ENCODE assay signal across 30 cellular contexts in genomic region chr18:64175432-64175831, GRCh38. TPM values are rescaled to one million over a fixed set of nuclear protein-coding genes. Genes with fewer than 3 reads are reported as not detected.
DNase-seq lines count a peak whose midpoint lies in the region; ATAC-seq, FAIRE-seq and TF ChIP-seq lines count a peak whose summit lies in the region.
"Had no signal": no experiment of that assay in that cellular context is flagged by ENCODE, and none has a peak within 500 bp of the region (broad histone marks: within the 10 kb centered on the region; RNA-seq: fewer than 3 reads in every experiment).

No MANE protein-coding gene starts in this region.

- H3K27me3 Mint-ChIP-seq in GM23338 (ENCODE audit: insufficient read depth, low read depth, poor library complexity) = no peaks in the 10 kb centered on the region
- H3K27me3 Mint-ChIP-seq: CD4-positive, alpha-beta T cell; T-helper 17 cell had no signal

- H4K20me1 ChIP-seq in GM23338 (replicated peaks; ENCODE audit: insufficient read depth) = no peaks in the 10 kb centered on the region
- H4K20me1 ChIP-seq in MM.1S (ENCODE audit: insufficient read depth, low read length) = no peaks in the 10 kb centered on the region
- no peaks in the 10 kb centered on the region for H4K20me1 ChIP-seq in GM12878 (ENCODE audit: control insufficient read depth, insufficient read depth)
- H4K20me1 ChIP-seq: BLaER1 treated with 17β-estradiol and CSF1 and Interleukin-3, amounts not matched to agents 10 nM and 100 nM had no signal

- SMC1A ChIA-PET in GM12878 (lab: Charles Lee; ENCODE audit: uncharacterized antibody, unreplicated experiment) = no interaction called here

- H3K9me3 Mint-ChIP-seq in GM23338 = peaks cover 12% of the 10 kb centered on the region; the same call in 2 of the 3 replicates

- H3K27ac Mint-ChIP-seq in GM23338 = 0 out of 2 replicates have a peak overlapping the region, but pooled peaks have one; percentile 28
- H3K27ac Mint-ChIP-seq: CD4-positive, alpha-beta T cell; T-helper 17 cell had no signal

- H3K4me1 Mint-ChIP-seq in GM23338 = peaks cover 6% of the 10 kb centered on the region
- H3K4me1 Mint-ChIP-seq: T-helper 17 cell had no signal

- H3K9me3 ChIP-seq in MM.1S (replicated peaks; ENCODE audit: insufficient read depth, low read length) = no peaks in the 10 kb centered on the region
- H3K9me3 ChIP-seq in GM12878 (replicated peaks; ENCODE audit: control insufficient read depth, insufficient read depth, low read length) = no peaks in the 10 kb centered on the region
- no peaks in the 10 kb centered on the region for H3K9me3 ChIP-seq in testis
- H3K9me3 ChIP-seq: A549, SJCRH30 had no signal

- no peak for TF ChIP-seq RAD21 in GM12878 (IDR thresholded peaks at IDR 0.05; ENCODE audit: insufficient read depth, low read depth, low read length)

- no peak overlapping the region for H3K27ac ChIP-seq in GM23338 (ENCODE audit: low read depth)
- H3K27ac ChIP-seq in MM.1S (ENCODE audit: low read length) = no peak overlapping the region
- H3K27ac ChIP-seq in GM12878 (ENCODE audit: control insufficient read depth, insufficient read depth) = no peak overlapping the region
- H3K27ac ChIP-seq in testis = no peak overlapping the region
- no peak overlapping the region for H3K27ac ChIP-seq in brain microvascular endothelial cell
- H3K27ac ChIP-seq: A549; BLaER1 treated with 17β-estradiol and CSF1 and Interleukin-3, amounts not matched to agents 10 nM and 100 nM; PC-9; SJCRH30 had no signal

- no peaks in the 10 kb centered on the region for H3K36me3 ChIP-seq in GM23338 (ENCODE audit: insufficient read depth)
- no peaks in the 10 kb centered on the region for H3K36me3 ChIP-seq in MM.1S (replicated peaks; ENCODE audit: insufficient read depth, low read length)
- no peaks in the 10 kb centered on the region for H3K36me3 ChIP-seq in GM12878 (ENCODE audit: control insufficient read depth in 2 of 2, insufficient read depth in 2 of 2, low read length in 1 of 2)
- H3K36me3 ChIP-seq in testis (ENCODE audit: low read depth, missing control alignments) = no peaks in the 10 kb centered on the region
- H3K36me3 ChIP-seq in brain microvascular endothelial cell (replicated peaks) = no peaks in the 10 kb centered on the region
- H3K36me3 ChIP-seq: BLaER1 treated with 17β-estradiol and CSF1 and Interleukin-3, amounts not matched to agents 10 nM and 100 nM; SJCRH30 had no signal

- FAIRE-seq in GM12878 (lab: Jason Lieb, UNC) = no peak
- FAIRE-seq: A549, GM12891, HTR-8/SVneo had no signal

- in situ Hi-C loops in GM12878 (cut with MboI) = no loop called here
- in situ Hi-C loops in brain microvascular endothelial cell (cut with HindIII; ENCODE audit: low pct_ligation_motif_present, low sequenced_read_pairs) = no loop called here

- RAD21 ChIA-PET in GM12878 (lab: Charles Lee; ENCODE audit: unreplicated experiment) = no interaction called here

- CTCF ChIA-PET in GM12878 (lab: Yijun Ruan, JAX) = no interaction called here

- intact Hi-C loops in GM12878 (cut with micrococcal nuclease; ENCODE audit: unreplicated experiment) = no loop called here
- intact Hi-C loops in testis (cut with DNase I; ENCODE audit: low total_unique reads) = no loop called here

- H3K79me2 ChIP-seq in GM23338 (replicated peaks; ENCODE audit: insufficient read depth) (no peaks in the 10 kb centered on the region), MM.1S (ENCODE audit: low read length) (no peaks in the 10 kb centered on the region), GM12878 (ENCODE audit: control insufficient read depth, insufficient read depth, low read length) (no peaks in the 10 kb centered on the region)

- H3K4me1 ChIP-seq in GM23338 (ENCODE audit: insufficient read depth) = peaks cover 6% of the 10 kb centered on the region
- no peaks in the 10 kb centered on the region for H3K4me1 ChIP-seq in MM.1S (ENCODE audit: low read length)
- H3K4me1 ChIP-seq in GM12878 (ENCODE audit: control insufficient read depth, insufficient read depth, low read length) = no peaks in the 10 kb centered on the region
- no peaks in the 10 kb centered on the region for H3K4me1 ChIP-seq in testis
- H3K4me1 ChIP-seq: A549, SJCRH30 had no signal

- WGBS in GM12878 (ENCODE audit: insufficient coverage, insufficient replicate concordance, low lambda C conversion rate, missing lambda C conversion rate) = 29% methylated on average over 7 of the region's 7 CpGs
- WGBS in testis, 2 donors = 51 to 60% methylated on average over 7 of the region's 7 CpGs

- POLR2A ChIA-PET in GM12878 (lab: Charles Lee) = no interaction called here

- no peaks in the 10 kb centered on the region for H3K27me3 ChIP-seq in GM23338 (ENCODE audit: insufficient read depth)
- no peaks in the 10 kb centered on the region for H3K27me3 ChIP-seq in MM.1S (replicated peaks; ENCODE audit: insufficient read depth, low read length)
- no peaks in the 10 kb centered on the region for H3K27me3 ChIP-seq in GM12878 (replicated peaks in 1 of 2; ENCODE audit: control insufficient read depth in 2 of 2, insufficient read depth in 2 of 2, low read length in 1 of 2)
- no peaks in the 10 kb centered on the region for H3K27me3 ChIP-seq in testis
- no peaks in the 10 kb centered on the region for H3K27me3 ChIP-seq in brain microvascular endothelial cell (replicated peaks)
- H3K27me3 ChIP-seq: BLaER1 treated with 17β-estradiol and CSF1 and Interleukin-3, amounts not matched to agents 10 nM and 100 nM; SJCRH30 had no signal

- no peak overlapping the region for H3K9ac ChIP-seq in MM.1S (ENCODE audit: low read length)
- H3K9ac ChIP-seq in GM12878 (ENCODE audit: control insufficient read depth, insufficient read depth, low read length) = no peak overlapping the region
- H3K9ac ChIP-seq: BLaER1 treated with 17β-estradiol and CSF1 and Interleukin-3, amounts not matched to agents 10 nM and 100 nM had no signal

- BruUV-seq in GM12878 (replicated peaks; lab: Mats Ljungman, UMichigan) = no TSS peak

- TF ChIP-seq EP300 in GM12878 (IDR thresholded peaks at IDR 0.05; ENCODE audit: borderline replicate concordance in 1 of 2, control insufficient read depth in 1 of 2, low read depth in 2 of 2, low read length in 2 of 2) = no peak

- peak; percentile 47 for DNase-seq in GM23338 (ENCODE audit: low spot score)
- DNase-seq in MM.1S = no peak
- no peak for DNase-seq in GM12878 (ENCODE audit: low read depth, low spot score)
- DNase-seq in testis = peak; percentile 32
- DNase-seq in brain microvascular endothelial cell = no peak
- no peak for DNase-seq in NCI-H2171 treated with DMSO at 0.1 percent for 48 hours (lab: John Stamatoyannopoulos, UW)
- DNase-seq: AML-193; CD4-positive, alpha-beta T cell; IMR-90; KG1; NCI-H1092 treated with DMSO at 0.1 percent for 48 hours; NCI-H1436 treated with DMSO at 0.1 percent for 48 hours; NCI-H2029; NCI-H226; NCI-H510A; NCI-H774; NK-92 treated with Interleukin-12 subunit alpha and Interleukin-12 subunit beta, amount 100 ng/mL, for 24 hours; SJCRH30; T-helper 17 cell had no signal

- no peak for TF ChIP-seq CTCF in GM23338 (conservative IDR thresholded peaks at IDR 0.05; ENCODE audit: low read depth in 2 of 2)
- no peak for TF ChIP-seq CTCF in MM.1S (IDR thresholded peaks at IDR 0.05; ENCODE audit: low read length)
- TF ChIP-seq CTCF in GM12878 (IDR thresholded peaks at IDR 0.05 in 2 of 3, conservative IDR thresholded peaks at IDR 0.05 in 1 of 3; ENCODE audit: control insufficient read depth in 2 of 3, extremely low read depth in 1 of 3, insufficient read depth in 1 of 3, low read depth in 3 of 3, low read length in 3 of 3) = no peak
- TF ChIP-seq CTCF in testis (IDR thresholded peaks at IDR 0.05) = no peak
- no peak for TF ChIP-seq CTCF in brain microvascular endothelial cell (IDR thresholded peaks at IDR 0.05; ENCODE audit: low read depth, low read length, missing control alignments)

- peaks cover 10% of the 10 kb centered on the region for H3K36me3 Mint-ChIP-seq in GM23338 (ENCODE audit: low read depth)

- no peak for TF ChIP-seq POLR2A in GM12878 (IDR thresholded peaks at IDR 0.05; ENCODE audit: low read depth, low read length)
- TF ChIP-seq POLR2A in testis (IDR thresholded peaks at IDR 0.05) = no peak

- H3K4me3 ChIP-seq in GM23338 (no peak overlapping the region), MM.1S (ENCODE audit: low read length) (no peak overlapping the region), GM12878 (no peak overlapping the region), testis (peak overlapping the region in 1 of 2 donors; percentile 9), brain microvascular endothelial cell (ENCODE audit: low read depth, low read length) (no peak overlapping the region)
- H3K4me3 ChIP-seq: A549; BLaER1 treated with 17β-estradiol and CSF1 and Interleukin-3, amounts not matched to agents 10 nM and 100 nM; PC-9; SJCRH30 had no signal

- H3K9me2 ChIP-seq in GM23338 (ENCODE audit: insufficient read depth) = peaks cover 14% of the 10 kb centered on the region; the same call in 1 of the 2 replicates
- H3K9me2 ChIP-seq in MM.1S (replicated peaks; ENCODE audit: insufficient read depth, low read length) = no peaks in the 10 kb centered on the region

- H3K4me2 ChIP-seq in GM23338 (peak overlapping the region; percentile 55; the same call in 1 of the 2 replicates), MM.1S (ENCODE audit: low read depth, low read length) (no peak overlapping the region), GM12878 (ENCODE audit: control insufficient read depth, insufficient read depth) (no peak overlapping the region)
- H3K4me2 ChIP-seq: A549; BLaER1 treated with 17β-estradiol and CSF1 and Interleukin-3, amounts not matched to agents 10 nM and 100 nM; PC-9 had no signal

- no peak; the same call in 2 of the 3 replicates for ATAC-seq in GM23338
- 0 out of 3 replicates have a peak, but pooled peaks have one; percentile 21 for ATAC-seq in GM12878
- ATAC-seq in HG02870 (IDR thresholded peaks at IDR 0.05; ENCODE audit: unreplicated experiment) = no peak
- ATAC-seq: A549, Right ventricle myocardium inferior, SK-N-SH treated with all-trans-retinoic acid at 6 μM for 48 hours, T-helper 17 cell had no signal

- H2AFZ ChIP-seq in GM23338 (peak overlapping the region; percentile 83), MM.1S (ENCODE audit: low read length) (0 out of 2 replicates have a peak overlapping the region, but pooled peaks have one; percentile 27), GM12878 (ENCODE audit: control insufficient read depth, low read depth, low read length) (no peak overlapping the region)
- H2AFZ ChIP-seq: PC-9 had no signal

- H3F3A ChIP-seq in GM23338 (replicated peaks; ENCODE audit: low read depth) (no peaks in the 10 kb centered on the region), MM.1S (ENCODE audit: insufficient read depth, low read length) (no peaks in the 10 kb centered on the region)

- no peak overlapping the region for H3K4me3 Mint-ChIP-seq in GM23338
- H3K4me3 Mint-ChIP-seq: CD4-positive, alpha-beta T cell; T-helper 17 cell had no signal

RNA-seq across cellular contexts. Expression of gene LINC00305, which starts 26.5 kb away (rescaled TPM):
- not detected in 2 replicates for total RNA-seq in GM23338 (2014; rRNA removed; shearing (Covaris generic))
- polyA plus RNA-seq in GM23338 (2016; fragmentation: Nextera tagmentation; extraction: Ambion mirVana) (not detected in 2 replicates), GM12878 (2011; rRNA removed) (19.4 and 30.7 TPM in 2 replicates), GM12878 (2014; fragmentation: Illumina TruSeq; extraction: Trizol) (not detected in 2 replicates), GM12878 (2014; fragmentation: Nextera tagmentation; extraction: Ambion mirVana) (under 1 TPM; 0.11 to 0.26 TPM), GM12878 (2014; rRNA removed) (not detected in 2 replicates), GM12878 (2016; fragmentation: Nextera tagmentation; extraction: Ambion mirVana) (not detected), testis (ENCODE audit: insufficient read depth, low read depth, low replicate concordance) (13.2 TPM)
- total RNA-seq in GM12878 (2013; cell fraction: nucleolus; rRNA removed) = not detected in 2 replicates
- total RNA-seq in GM12878 (2014; rRNA removed) (0.49 TPM in 1 of 2 replicates, not detected in the other), GM12878 (2014; rRNA removed; fragmentation: Illumina TruSeq; extraction: Trizol) (not detected in 2 replicates), GM12878 (2021) (not detected in 2 replicates), testis (not detected)
- not detected for polyA plus RNA-seq in GM12878 (2011; ENCODE audit: low read depth)
- polyA plus RNA-seq in GM12878 (2011; cell fraction: cytosol; rRNA removed) = 2.8 and 3.8 TPM in 2 replicates
- 9.2 and 10.1 TPM in 2 replicates for polyA plus RNA-seq in GM12878 (2011; cell fraction: nucleus; rRNA removed)
- polyA plus RNA-seq in GM12878 (2012) = not detected in 2 replicates
- 1.7 and 1.9 TPM in 2 replicates for polyA minus RNA-seq in GM12878 (2011; rRNA and poly(A)+ RNA removed)
- polyA minus RNA-seq in GM12878 (2011; cell fraction: cytosol; rRNA and poly(A)+ RNA removed) = not detected in 2 replicates
- polyA minus RNA-seq in GM12878 (2011; cell fraction: nucleus; rRNA and poly(A)+ RNA removed) = 0.86 TPM in 1 of 2 replicates, not detected in the other
- total RNA-seq: CD4-positive, alpha-beta T cell; G401; H4; IMR-90; PC-9; Right ventricle myocardium inferior; RPMI7951; SJCRH30; T-helper 17 cell had no signal
- polyA plus RNA-seq: A549, IMR-90 had no signal

Comparison
In these comparisons a context has a peak if more than half of its experiments do, and no peak if none do; other contexts are left out.
1. DNase-seq: peak in GM23338 (single experiment) and testis (single experiment); none in MM.1S (single experiment), GM12878 (single experiment), brain microvascular endothelial cell (single experiment) and NCI-H2171 treated with DMSO at 0.1 percent for 48 hours (single experiment).